13 cellular contexts compared by ENCODE assay signal in the genomic region with DNA sequence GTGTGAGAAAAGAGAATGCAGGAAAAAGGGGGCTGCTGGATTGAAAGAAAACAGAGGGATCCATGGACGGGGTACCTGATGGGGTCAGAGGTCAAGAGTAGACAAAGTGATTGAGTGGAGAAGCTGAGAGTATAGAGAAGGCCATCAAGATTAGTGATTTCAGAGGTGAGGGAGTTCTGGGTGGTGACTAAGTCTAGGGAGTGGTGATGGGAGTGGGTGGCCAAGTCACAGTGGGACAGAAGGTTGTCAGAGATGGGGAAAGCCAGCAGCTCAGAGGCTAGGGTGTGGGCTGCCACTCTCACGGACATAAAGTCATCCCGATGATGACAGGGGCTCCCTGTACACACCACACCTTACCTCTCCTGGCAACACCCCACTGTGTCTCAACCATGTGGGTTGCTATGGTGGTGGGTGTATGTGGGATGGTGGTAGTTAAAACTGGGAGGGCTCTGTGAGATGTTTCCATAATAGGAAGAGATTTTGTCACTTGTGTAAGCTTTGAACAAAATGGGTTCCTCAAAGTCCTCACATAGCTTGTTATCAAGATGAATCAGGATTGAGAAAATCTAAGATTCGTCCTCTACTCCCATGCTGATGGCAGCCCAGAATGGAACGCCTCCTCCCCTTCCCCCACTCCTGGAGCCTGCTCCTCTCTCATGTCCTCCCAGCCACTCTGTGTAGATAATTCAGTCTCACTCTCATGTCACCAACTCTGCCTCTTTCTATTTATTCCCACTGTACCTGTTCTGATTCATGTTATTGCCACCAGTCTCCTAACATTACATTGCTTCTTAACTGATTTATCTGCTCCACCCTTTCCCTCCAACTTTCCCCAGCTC. TPM values are rescaled to one million over a fixed set of nuclear protein-coding genes. Genes with fewer than 3 reads are reported as not detected.
DNase-seq lines count a peak whose midpoint lies in the region; ATAC-seq and FAIRE-seq lines count a peak whose summit lies in the region.
"Had no signal": no experiment of that assay in that cellular context is flagged by ENCODE, and none has a peak within 500 bp of the region (broad histone marks: within the 10 kb centered on the region; RNA-seq: fewer than 3 reads in every experiment).

No MANE protein-coding gene starts in this region.

- H3K4me1 Mint-ChIP-seq in CD4-positive, CD25-positive, alpha-beta regulatory T cell = peaks cover 0 to 21% (median 5%) of the 10 kb centered on the region in 4 donors
- H3K4me1 Mint-ChIP-seq in activated naive CD4-positive, alpha-beta T cell treated with anti-CD3 and anti-CD28 coated beads, Interleukin-2, amount 50 U/mL, for 24 hours = peaks cover 26% of the 10 kb centered on the region
- H3K4me1 Mint-ChIP-seq in immature natural killer cell = no peaks in the 10 kb centered on the region

- no peaks in the 10 kb centered on the region for H3K27me3 ChIP-seq in CD4-positive, CD25-positive, alpha-beta regulatory T cell (ENCODE audit: control insufficient read depth, insufficient read depth, low read length)
- H3K27me3 ChIP-seq: vagina had no signal

- no peaks in the 10 kb centered on the region for H3K36me3 Mint-ChIP-seq in CD4-positive, CD25-positive, alpha-beta regulatory T cell
- H3K36me3 Mint-ChIP-seq in activated naive CD4-positive, alpha-beta T cell treated with anti-CD3 and anti-CD28 coated beads, Interleukin-2, amount 50 U/mL, for 24 hours = no peaks in the 10 kb centered on the region
- peaks cover 0 to 4% (median 0%) of the 10 kb centered on the region in 3 donors for H3K36me3 Mint-ChIP-seq in immature natural killer cell

- no peaks in the 10 kb centered on the region for H3K9me3 ChIP-seq in CD4-positive, CD25-positive, alpha-beta regulatory T cell (ENCODE audit: control insufficient read depth in 2 of 2, low read length in 2 of 2)
- H3K9me3 ChIP-seq: vagina had no signal

- DNase-seq in CD4-positive, CD25-positive, alpha-beta regulatory T cell = no peak
- peak; percentile 81 for DNase-seq in stimulated activated CD4-positive, alpha-beta T cell treated with anti-CD3 and anti-CD28 coated beads, Interleukin-1b, Interleukin-23, amount 100 ng/mL, for 48 hours
- no peak for DNase-seq in NCI-H2029 treated with DMSO at 0.1 percent for 48 hours (lab: John Stamatoyannopoulos, UW)
- no peak for DNase-seq in HTR-8/SVneo (ENCODE audit: insufficient read length, low spot score)
- DNase-seq in immature natural killer cell = no peak
- DNase-seq: amniotic stem cell, NCI-H1694 had no signal

- no peak overlapping the region for H3K4me3 Mint-ChIP-seq in CD4-positive, CD25-positive, alpha-beta regulatory T cell
- peak overlapping the region; percentile 16 for H3K4me3 Mint-ChIP-seq in activated naive CD4-positive, alpha-beta T cell treated with anti-CD3 and anti-CD28 coated beads, Interleukin-2, amount 50 U/mL, for 24 hours
- H3K4me3 Mint-ChIP-seq in immature natural killer cell = no peak overlapping the region

- H3K27ac Mint-ChIP-seq in CD4-positive, CD25-positive, alpha-beta regulatory T cell = peak overlapping the region in 2 of 3 donors; percentile 38
- H3K27ac Mint-ChIP-seq in activated naive CD4-positive, alpha-beta T cell treated with anti-CD3 and anti-CD28 coated beads, Interleukin-2, amount 50 U/mL, for 24 hours = peak overlapping the region; percentile 82
- H3K27ac Mint-ChIP-seq in immature natural killer cell = peak overlapping the region in 1 of 6 donors; percentile 36

- no peaks in the 10 kb centered on the region for H3K36me3 ChIP-seq in CD4-positive, CD25-positive, alpha-beta regulatory T cell (ENCODE audit: control insufficient read depth, insufficient read depth, low read length)
- H3K36me3 ChIP-seq: vagina had no signal

- no peak overlapping the region for H3K27ac ChIP-seq in CD4-positive, CD25-positive, alpha-beta regulatory T cell (ENCODE audit: insufficient read depth, low read length, poor library complexity, severe bottlenecking)
- H3K27ac ChIP-seq: C4-2B, vagina had no signal

- H3K4me3 ChIP-seq in CD4-positive, CD25-positive, alpha-beta regulatory T cell (ENCODE audit: low read depth, low read length) = no peak overlapping the region
- H3K4me3 ChIP-seq: vagina had no signal

- H3K27me3 Mint-ChIP-seq in CD4-positive, CD25-positive, alpha-beta regulatory T cell = no peaks in the 10 kb centered on the region
- no peaks in the 10 kb centered on the region for H3K27me3 Mint-ChIP-seq in activated naive CD4-positive, alpha-beta T cell treated with anti-CD3 and anti-CD28 coated beads, Interleukin-2, amount 50 U/mL, for 24 hours
- H3K27me3 Mint-ChIP-seq in immature natural killer cell (ENCODE audit: low read depth in 3 of 3) = peaks cover 0 to 7% (median 2%) of the 10 kb centered on the region in 3 donors

- peaks cover 0 to 1% (median 0%) of the 10 kb centered on the region in 7 donors for H3K9me3 Mint-ChIP-seq in CD4-positive, CD25-positive, alpha-beta regulatory T cell
- peaks cover 5% of the 10 kb centered on the region for H3K9me3 Mint-ChIP-seq in activated naive CD4-positive, alpha-beta T cell treated with anti-CD3 and anti-CD28 coated beads, Interleukin-2, amount 50 U/mL, for 24 hours
- H3K9me3 Mint-ChIP-seq in immature natural killer cell = peaks cover 0 to 2% (median 0%) of the 10 kb centered on the region in 6 donors

- H3K4me1 ChIP-seq in CD4-positive, CD25-positive, alpha-beta regulatory T cell (ENCODE audit: control insufficient read depth, insufficient read depth, low read length, poor library complexity, severe bottlenecking) = peaks cover 3% of the 10 kb centered on the region

- no peak for ATAC-seq in CD4-positive, CD25-positive, alpha-beta regulatory T cell (ENCODE audit: low read depth in 2 of 2)
- ATAC-seq in HG02884 (IDR thresholded peaks at IDR 0.05; ENCODE audit: unreplicated experiment) = peak; percentile 37
- no peak for ATAC-seq in HG03565 (IDR thresholded peaks at IDR 0.05; ENCODE audit: unreplicated experiment)

- no peak for FAIRE-seq in HTR-8/SVneo (lab: Jason Lieb, UNC)
- FAIRE-seq: GM19239 had no signal

RNA-seq across cellular contexts. Expression of gene CSF1, which starts 20.3 kb away (rescaled TPM):
- total RNA-seq in CD4-positive, CD25-positive, alpha-beta regulatory T cell = 28.4 TPM
- polyA plus RNA-seq in CD4-positive, CD25-positive, alpha-beta regulatory T cell = 10 to 100 TPM; 12.2 to 21.1 (median 16.1) TPM
- polyA plus RNA-seq in immature natural killer cell = under 1 TPM; 0.55 to 0.97 (median 0.65) TPM

Comparison
In these comparisons a context has a peak if more than half of its experiments do, and no peak if none do; other contexts are left out.
1. RNA of gene CSF1, which starts 20.3 kb away (polyA plus RNA-seq): 12.2 to 21.1 TPM in CD4-positive, CD25-positive, alpha-beta regulatory T cell; 0.55 to 0.97 TPM in immature natural killer cell; every median in the first group is over 4 times any median in the second.